ENCODE assay signal across 21 cellular contexts in the genomic region with DNA sequence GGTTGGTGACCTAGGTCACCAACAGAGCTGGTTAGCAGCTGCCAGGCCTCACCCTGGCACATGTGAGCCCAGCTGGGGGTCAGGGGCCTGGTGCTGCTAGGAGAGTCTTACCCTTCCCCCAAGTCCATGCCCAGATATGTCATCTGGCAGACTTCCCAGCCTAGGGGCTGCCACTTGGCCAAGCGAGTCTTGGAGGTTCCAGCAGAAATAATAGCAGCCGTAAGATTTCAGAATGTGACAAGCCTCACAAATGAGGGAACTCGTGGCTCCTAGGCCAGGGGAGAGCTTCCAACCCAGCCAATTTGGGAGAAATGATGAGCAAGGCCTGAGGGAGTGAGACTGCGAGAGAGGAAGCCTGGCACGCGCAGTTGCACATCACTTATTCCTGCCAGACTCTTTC. TPM values are rescaled to one million over a fixed set of nuclear protein-coding genes. Genes with fewer than 3 reads are reported as not detected.
DNase-seq lines count a peak whose midpoint lies in the region; ATAC-seq and TF ChIP-seq lines count a peak whose summit lies in the region.
"Had no signal": no experiment of that assay in that cellular context is flagged by ENCODE, and none has a peak within 500 bp of the region (broad histone marks: within the 10 kb centered on the region; RNA-seq: fewer than 3 reads in every experiment).

No MANE protein-coding gene starts in this region.

- H3K4me3 ChIP-seq in SK-N-SH (ENCODE audit: low read depth in 2 of 2, low read length in 1 of 2), result no peak overlapping the region
- H3K4me3 ChIP-seq in iPS-20b (ENCODE audit: low read length), result peak overlapping the region; percentile 55
- H3K4me3 ChIP-seq: body of pancreas, thoracic aorta had no signal

- H3K9me3 ChIP-seq in SK-N-SH, result no peaks in the 10 kb centered on the region
- H3K9me3 ChIP-seq in iPS-20b (ENCODE audit: insufficient read depth, low read depth, low read length), result no peaks in the 10 kb centered on the region
- H3K9me3 ChIP-seq: body of pancreas, thoracic aorta had no signal

- TF ChIP-seq EP300 in SK-N-SH (IDR thresholded peaks at IDR 0.05; ENCODE audit: borderline replicate concordance in 1 of 2, low read depth in 1 of 2, low read length in 1 of 2), result no peak

- H3K36me3 ChIP-seq in SK-N-SH (replicated peaks in 1 of 2; ENCODE audit: control insufficient read depth in 1 of 2, insufficient read depth in 2 of 2, low read length in 1 of 2) (peaks cover 5 to 38% of the 10 kb centered on the region in 2 experiments), iPS-20b (ENCODE audit: insufficient read depth, low read depth, low read length) (peaks cover 11% of the 10 kb centered on the region; the same call in 1 of the 2 replicates)

- CTCF ChIA-PET in SK-N-SH (lab: Yijun Ruan, JAX), result interaction anchor here (1.5 to 4.6 kb wide), 2 partner anchors 8 to 30 kb away, joined by 3 to 22 read pairs; no protein-coding TSS in a partner anchor

- POLR2A ChIA-PET in SK-N-SH (lab: Yijun Ruan, JAX), result interaction anchor here (1.4 kb wide), 1 partner anchor 11 kb away, joined by 5 read pairs; the partner anchor contains the start of gene URM1

- H3K4me2 ChIP-seq in SK-N-SH, result no peak overlapping the region

- no peak overlapping the region for H2AFZ ChIP-seq in SK-N-SH (ENCODE audit: low read depth)

- TF ChIP-seq CTCF in SK-N-SH (IDR thresholded peaks at IDR 0.05), result no peak

- peaks cover 25% of the 10 kb centered on the region; the same call in 1 of the 2 replicates for H3K79me2 ChIP-seq in SK-N-SH (ENCODE audit: insufficient read depth)

- no peaks in the 10 kb centered on the region for H4K20me1 ChIP-seq in SK-N-SH (ENCODE audit: insufficient read depth)

- ATAC-seq in SK-N-SH treated with all-trans-retinoic acid at 6 μM for 48 hours, result no peak
- no peak for ATAC-seq in HG03460 (IDR thresholded peaks at IDR 0.05; ENCODE audit: unreplicated experiment)
- ATAC-seq: body of pancreas, left colon had no signal

- H3F3A ChIP-seq in SK-N-SH (replicated peaks; ENCODE audit: insufficient read depth), result no peaks in the 10 kb centered on the region

- H3K27me3 ChIP-seq in SK-N-SH (ENCODE audit: insufficient read depth) (no peaks in the 10 kb centered on the region), iPS-20b (ENCODE audit: insufficient read depth, low read length) (peaks cover 69% of the 10 kb centered on the region)
- H3K27me3 ChIP-seq: body of pancreas had no signal

- DNase-seq in SK-N-SH (peak; percentile 38), astrocyte of the hippocampus (ENCODE audit: low read depth, low spot score) (peak; percentile 62), NCI-H1105 (lab: John Stamatoyannopoulos, UW) (no peak), T-helper 2 cell (no peak)
- DNase-seq: activated CD4-positive, alpha-beta T cell treated with anti-CD3 and anti-CD28 coated beads, Interleukin-2, amount 50 U/mL, for 48 hours; activated naive CD4-positive, alpha-beta T cell treated with anti-CD3 and anti-CD28 coated beads, Interleukin-2, amount 50 U/mL, for 16 hours; activated T-cell treated with anti-CD3 and anti-CD28 coated beads, Interleukin-2, amount 50 U/mL, for 24 hours; CD4-positive, CD25-positive, alpha-beta regulatory T cell; DMS53; foreskin fibroblast; left colon; NCI-H1930; NCI-H526; SHP77 had no signal

- TF ChIP-seq RAD21 in SK-N-SH (IDR thresholded peaks at IDR 0.05; ENCODE audit: low read length), result no peak

- H3K4me1 ChIP-seq in SK-N-SH (ENCODE audit: control insufficient read depth in 1 of 2, insufficient read depth in 2 of 2, low read depth in 1 of 2, low read length in 1 of 2) (peaks cover 0 to 12% of the 10 kb centered on the region in 2 experiments; a peak in 1 of 4 replicates), iPS-20b (ENCODE audit: insufficient read depth, low read length) (peaks cover 39% of the 10 kb centered on the region)
- H3K4me1 ChIP-seq: body of pancreas had no signal

- no peaks in the 10 kb centered on the region for H3K9me2 ChIP-seq in SK-N-SH

- WGBS in SK-N-SH (ENCODE audit: low lambda C conversion rate), result 68% methylated on average over 6 of the region's 6 CpGs

- H3K9ac ChIP-seq in SK-N-SH, result no peak overlapping the region
- peak overlapping the region; percentile 20; the same call in 1 of the 2 replicates for H3K9ac ChIP-seq in iPS-20b (ENCODE audit: low read depth, low read length)

- H3K27ac ChIP-seq in SK-N-SH (ENCODE audit: low read depth in 2 of 2, low read length in 1 of 2) (peak overlapping the region in 1 of 2 experiments; percentile 64; a peak in 2 of 4 replicates), iPS-20b (ENCODE audit: low read length) (no peak overlapping the region), temporal lobe (ENCODE audit: low read depth, low read length) (peak overlapping the region; percentile 99)
- H3K27ac ChIP-seq: body of pancreas, thoracic aorta, VCaP had no signal

TF ChIP-seq in SK-N-SH, 30 proteins besides CTCF, POLR2A, EP300 and RAD21:
- no peak for TF ChIP-seq GATA2 (CRISPR knock-in tag; IDR thresholded peaks at IDR 0.05)
- no peak for TF ChIP-seq NRF1 (IDR thresholded peaks at IDR 0.05; ENCODE audit: low read depth, low read length)
- TF ChIP-seq TCF12 (IDR thresholded peaks at IDR 0.05), result no peak
- TF ChIP-seq, protein P1, sequence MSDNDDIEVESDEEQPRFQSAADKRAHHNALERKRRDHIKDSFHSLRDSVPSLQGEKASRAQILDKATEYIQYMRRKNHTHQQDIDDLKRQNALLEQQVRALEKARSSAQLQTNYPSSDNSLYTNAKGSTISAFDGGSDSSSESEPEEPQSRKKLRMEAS (IDR thresholded peaks at IDR 0.05; ENCODE audit: low read depth), result no peak
- TF ChIP-seq RFX5 (IDR thresholded peaks at IDR 0.05; ENCODE audit: low read length), result no peak
- no peak for TF ChIP-seq FOXJ3 (CRISPR knock-in tag; IDR thresholded peaks at IDR 0.05)
- TF ChIP-seq RXRA (IDR thresholded peaks at IDR 0.05; ENCODE audit: borderline replicate concordance, low read depth), result no peak
- TF ChIP-seq GABPA (IDR thresholded peaks at IDR 0.05; ENCODE audit: low read depth), result no peak
- TF ChIP-seq NFIC (IDR thresholded peaks at IDR 0.05; ENCODE audit: borderline replicate concordance), result no peak
- TF ChIP-seq TAF1 (IDR thresholded peaks at IDR 0.05; ENCODE audit: borderline replicate concordance, low read depth, low read length), result no peak
- no peak for TF ChIP-seq POLR2AphosphoS5 (IDR thresholded peaks at IDR 0.05; ENCODE audit: low read depth, low read length)
- no peak for TF ChIP-seq YY1 (IDR thresholded peaks at IDR 0.05; ENCODE audit: low read depth)
- TF ChIP-seq ELF1 (IDR thresholded peaks at IDR 0.05), result no peak
- no peak for TF ChIP-seq RCOR1 (IDR thresholded peaks at IDR 0.05; ENCODE audit: low read length)

TF ChIP-seq in SK-N-SH treated with all-trans-retinoic acid at 6 μM for 48 hours, 23 proteins besides CTCF, POLR2A, EP300 and RAD21:
- TF ChIP-seq PPARA (CRISPR knock-in tag; IDR thresholded peaks at IDR 0.05; ENCODE audit: borderline replicate concordance) (no peak), CSDC2 (CRISPR knock-in tag; IDR thresholded peaks at IDR 0.05) (no peak), ZFP30 (CRISPR knock-in tag; IDR thresholded peaks at IDR 0.05) (no peak), CSRNP3 (CRISPR knock-in tag; IDR thresholded peaks at IDR 0.05) (no peak)

RNA-seq across cellular contexts. Expression of gene URM1, which starts 11.1 kb away (rescaled TPM):
- 58.9 and 61.5 TPM in 2 replicates for polyA plus RNA-seq in SK-N-SH (2012; rRNA removed)
- polyA plus RNA-seq in SK-N-SH (2012; cell fraction: cytosol; rRNA removed), result 45.3 and 50.0 TPM in 2 replicates
- polyA plus RNA-seq in SK-N-SH (2012; cell fraction: nucleus; rRNA removed), result 85.0 and 87.0 TPM in 2 replicates
- 15.2 TPM for total RNA-seq in temporal lobe

RNA-seq across cellular contexts. Expression of gene CERCAM, which starts 38.4 kb away (rescaled TPM):
- polyA plus RNA-seq in SK-N-SH (2012; rRNA removed), result 128 and 131 TPM in 2 replicates
- polyA plus RNA-seq in SK-N-SH (2012; cell fraction: cytosol; rRNA removed), result 57.7 and 89.5 TPM in 2 replicates
- 87.1 and 115 TPM in 2 replicates for polyA plus RNA-seq in SK-N-SH (2012; cell fraction: nucleus; rRNA removed)
- 16.0 TPM for total RNA-seq in temporal lobe
- polyA plus RNA-seq: CD4-positive, CD25-positive, alpha-beta regulatory T cell had no signal

RNA-seq across cellular contexts. Expression of gene SLC27A4, which starts 41.9 kb away (rescaled TPM):
- polyA plus RNA-seq in SK-N-SH (2012; rRNA removed), result 17.9 and 24.1 TPM in 2 replicates
- polyA plus RNA-seq in SK-N-SH (2012; cell fraction: cytosol; rRNA removed), result 10.2 and 15.9 TPM in 2 replicates
- 31.8 and 41.7 TPM in 2 replicates for polyA plus RNA-seq in SK-N-SH (2012; cell fraction: nucleus; rRNA removed)
- total RNA-seq in temporal lobe, result 17.0 TPM

RNA-seq across cellular contexts. Expression of gene COQ4, which starts 59.6 kb away (rescaled TPM):
- 54.7 and 57.2 TPM in 2 replicates for polyA plus RNA-seq in SK-N-SH (2012; rRNA removed)
- polyA plus RNA-seq in SK-N-SH (2012; cell fraction: cytosol; rRNA removed), result 28.0 and 36.9 TPM in 2 replicates
- polyA plus RNA-seq in SK-N-SH (2012; cell fraction: nucleus; rRNA removed), result 152 and 171 TPM in 2 replicates
- 10.3 TPM for total RNA-seq in temporal lobe

Comparison
In these comparisons a context has a peak if more than half of its experiments do, and no peak if none do; other contexts are left out.
1. DNase-seq: peak in SK-N-SH (single experiment) and astrocyte of the hippocampus (single experiment); none in NCI-H1105 (single experiment) and T-helper 2 cell (0 of 5).